ENCODE assay signal across 15 cellular contexts in the genomic region with DNA sequence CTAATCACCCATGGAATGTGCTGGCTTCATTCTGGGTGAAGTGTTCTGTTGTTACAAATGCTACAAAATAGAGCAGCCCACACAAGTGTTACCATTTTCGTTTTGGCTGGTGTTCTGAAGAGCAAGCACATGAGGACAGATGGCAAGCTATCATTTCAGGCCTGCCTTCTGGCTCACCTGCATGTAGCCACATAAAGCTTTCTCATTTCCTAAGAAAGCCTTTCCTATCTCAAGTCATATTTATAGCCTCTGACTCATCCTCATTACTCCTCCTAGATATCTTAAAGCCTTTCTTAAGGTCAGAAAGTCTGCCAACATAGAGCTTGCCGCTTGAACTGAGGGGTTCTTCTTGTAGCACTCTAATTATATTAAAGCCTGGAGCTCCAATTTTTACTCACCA.
A peak's percentile ranks its signal among the peaks of the same experiment; 100 is the strongest.
DNase-seq lines count a peak whose midpoint lies in the region; ATAC-seq and TF ChIP-seq lines count a peak whose summit lies in the region.
"Had no signal": no experiment of that assay in that cellular context is flagged by ENCODE, and none has a peak within 500 bp of the region (broad histone marks: within the 10 kb centered on the region; RNA-seq: fewer than 3 reads in every experiment).

No MANE protein-coding gene starts in this region.

- no peak overlapping the region for H3K4me3 Mint-ChIP-seq in activated naive CD8-positive, alpha-beta T cell treated with anti-CD3 and anti-CD28 coated beads for 36 hours
- H3K4me3 Mint-ChIP-seq: activated CD8-positive, alpha-beta T cell treated with anti-CD3 and anti-CD28 coated beads, Interleukin-2, amount 10 ng/mL, durations not matched to agents 7 days and 5 days had no signal

- no peaks in the 10 kb centered on the region for H3K27me3 Mint-ChIP-seq in activated naive CD8-positive, alpha-beta T cell treated with anti-CD3 and anti-CD28 coated beads for 36 hours

- no peaks in the 10 kb centered on the region for H3K4me1 ChIP-seq in mucosa of descending colon (ENCODE audit: low read depth)
- H3K4me1 ChIP-seq: upper lobe of right lung had no signal

- H3K36me3 ChIP-seq in mucosa of descending colon (ENCODE audit: low read depth) = no peaks in the 10 kb centered on the region
- H3K36me3 ChIP-seq: upper lobe of right lung had no signal

- no peaks in the 10 kb centered on the region for H3K4me1 Mint-ChIP-seq in activated naive CD8-positive, alpha-beta T cell treated with anti-CD3 and anti-CD28 coated beads for 36 hours

- TF ChIP-seq CTCF in cardiac fibroblast (IDR thresholded peaks at IDR 0.05; ENCODE audit: low read depth, low read length) = no peak
- TF ChIP-seq CTCF in mucosa of descending colon (IDR thresholded peaks at IDR 0.05) = no peak

- no peaks in the 10 kb centered on the region for H3K9me3 Mint-ChIP-seq in activated naive CD8-positive, alpha-beta T cell treated with anti-CD3 and anti-CD28 coated beads for 36 hours

- no peaks in the 10 kb centered on the region for H3K36me3 Mint-ChIP-seq in activated naive CD8-positive, alpha-beta T cell treated with anti-CD3 and anti-CD28 coated beads for 36 hours

- intact Hi-C loops in mucosa of descending colon (cut with DNase I, micrococcal nuclease) = no loop called here

- H3K27ac Mint-ChIP-seq in activated naive CD8-positive, alpha-beta T cell treated with anti-CD3 and anti-CD28 coated beads for 36 hours = no peak overlapping the region
- H3K27ac Mint-ChIP-seq: activated CD8-positive, alpha-beta T cell treated with anti-CD3 and anti-CD28 coated beads, Interleukin-2, amount 10 ng/mL, durations not matched to agents 7 days and 5 days had no signal

- ATAC-seq in mucosa of descending colon = peak; percentile 76
- ATAC-seq: activated CD8-positive, alpha-beta T cell treated with anti-CD3 and anti-CD28 coated beads, Interleukin-2, amount 10 ng/mL, durations not matched to agents 7 days and 5 days; upper lobe of right lung had no signal

- no peaks in the 10 kb centered on the region for H3K9me3 ChIP-seq in mucosa of descending colon
- H3K9me3 ChIP-seq: upper lobe of right lung had no signal

- H3K4me3 ChIP-seq in cardiac fibroblast (replicated peaks in 1 of 2; ENCODE audit: low read depth in 2 of 2, low read length in 2 of 2) (no peak overlapping the region), mucosa of descending colon (no peak overlapping the region)
- H3K4me3 ChIP-seq: upper lobe of right lung had no signal

- DNase-seq in ELR (ENCODE audit: low read depth) (peak; percentile 8), NCI-H524 treated with DMSO at 0.1 percent for 48 hours (lab: John Stamatoyannopoulos, UW) (peak; percentile 41), cardiac fibroblast (ENCODE audit: low read depth in 2 of 2) (peak; percentile 21 to 49), mucosa of descending colon (no peak), globus pallidus (ENCODE audit: low spot score) (no peak), NCI-H2196 treated with DMSO at 0.1 percent for 48 hours (lab: John Stamatoyannopoulos, UW; ENCODE audit: unreplicated experiment) (no peak), NCI-H1048 (lab: John Stamatoyannopoulos, UW) (no peak)
- DNase-seq in activated naive CD8-positive, alpha-beta T cell treated with anti-CD3 and anti-CD28 coated beads for 36 hours = no peak
- DNase-seq: activated CD8-positive, alpha-beta T cell treated with anti-CD3 and anti-CD28 coated beads, Interleukin-2, amount 10 ng/mL, durations not matched to agents 7 days and 5 days; amniotic stem cell; Calu3; NCI-H1436 treated with DMSO at 0.1 percent for 48 hours; stimulated activated naive CD4-positive, alpha-beta T cell; SW 1271; upper lobe of right lung had no signal

Comparison
In these comparisons a context has a peak if more than half of its experiments do, and no peak if none do; other contexts are left out.
1. DNase-seq: peak in ELR (single experiment), NCI-H524 treated with DMSO at 0.1 percent for 48 hours (single experiment) and cardiac fibroblast (2 of 2); none in mucosa of descending colon (0 of 3), activated naive CD8-positive, alpha-beta T cell treated with anti-CD3 and anti-CD28 coated beads for 36 hours (single experiment), globus pallidus (single experiment), NCI-H2196 treated with DMSO at 0.1 percent for 48 hours (single experiment) and NCI-H1048 (single experiment).